In genomic region chr6:29977425-29977727, GRCh38 we compare ENCODE assay signal across 8 cellular contexts. TPM values are rescaled to one million over a fixed set of nuclear protein-coding genes. Genes with fewer than 3 reads are reported as not detected.
DNase-seq lines count a peak whose midpoint lies in the region; ATAC-seq and TF ChIP-seq lines count a peak whose summit lies in the region.

No MANE protein-coding gene starts in this region.

- peaks cover 9% of the 10 kb centered on the region for H3K36me3 Mint-ChIP-seq in endothelial cell (ENCODE audit: low read depth, unreplicated experiment)

- peaks cover 8% of the 10 kb centered on the region for H3K27me3 Mint-ChIP-seq in endothelial cell (ENCODE audit: unreplicated experiment)

- peak overlapping the region; percentile 61 for H2AFZ ChIP-seq in neural cell (ENCODE audit: low read depth, low read length)

- no peaks in the 10 kb centered on the region for H3K9me3 ChIP-seq in BE2C
- no peaks in the 10 kb centered on the region for H3K9me3 ChIP-seq in Peyer's patch
- no peaks in the 10 kb centered on the region for H3K9me3 ChIP-seq in neural cell (ENCODE audit: low read length)

- no peak for DNase-seq in BE2C
- DNase-seq in Peyer's patch = no peak
- no peak for DNase-seq in endothelial cell (ENCODE audit: low spot score)
- DNase-seq in SIG-M5 treated with dmso at 0.1 percent for 504 hours (lab: John Stamatoyannopoulos, UW; ENCODE audit: unreplicated experiment) = no peak
- DNase-seq in H4 (ENCODE audit: low spot score) = no peak
- no peak for DNase-seq in GM13976 (ENCODE audit: low spot score)

- TF ChIP-seq RAD21 in neural cell (conservative IDR thresholded peaks at IDR 0.05) = no peak

- peaks cover 31% of the 10 kb centered on the region for H3K4me1 Mint-ChIP-seq in endothelial cell (ENCODE audit: unreplicated experiment)

- ATAC-seq in HG03159 (IDR thresholded peaks at IDR 0.05; ENCODE audit: unreplicated experiment) = no peak

- H3K4me3 ChIP-seq in BE2C (ENCODE audit: low read depth, low read length) (peak overlapping the region; percentile 70), Peyer's patch (peak overlapping the region; percentile 43 to 59 (median 48)), neural cell (ENCODE audit: low read length) (peak overlapping the region; percentile 71)

- H3K4me1 ChIP-seq in BE2C = no peaks in the 10 kb centered on the region
- H3K4me1 ChIP-seq in Peyer's patch = peaks cover 0 to 19% (median 3%) of the 10 kb centered on the region in 4 donors

- H3K4me3 Mint-ChIP-seq in endothelial cell (ENCODE audit: unreplicated experiment) = peak overlapping the region; percentile 86

- TF ChIP-seq EP300 in neural cell (conservative IDR thresholded peaks at IDR 0.05; ENCODE audit: poor library complexity, severe bottlenecking) = no peak

- H3K4me2 ChIP-seq in neural cell (ENCODE audit: low read length) = peak overlapping the region; percentile 76

- TF ChIP-seq CTCF in BE2C (IDR thresholded peaks at IDR 0.05; ENCODE audit: low read depth, low read length) (no peak), Peyer's patch (IDR thresholded peaks at IDR 0.05) (no peak), endothelial cell (IDR thresholded peaks at IDR 0.05; ENCODE audit: unreplicated experiment) (no peak), neural cell (IDR thresholded peaks at IDR 0.05; ENCODE audit: poor library complexity, severe bottlenecking) (no peak), GM13976 (IDR thresholded peaks at IDR 0.05; ENCODE audit: borderline replicate concordance, control extremely low read depth, extremely low read depth, insufficient read depth, missing control alignments) (no peak)

- peak overlapping the region; percentile 63 to 97 (median 81) for H3K27ac ChIP-seq in Peyer's patch
- peak overlapping the region; percentile 52 for H3K27ac ChIP-seq in neural cell (ENCODE audit: low read length)

- no peaks in the 10 kb centered on the region for H4K20me1 ChIP-seq in neural cell (ENCODE audit: insufficient read depth)

- H3K36me3 ChIP-seq in BE2C = no peaks in the 10 kb centered on the region
- no peaks in the 10 kb centered on the region for H3K36me3 ChIP-seq in Peyer's patch
- H3K36me3 ChIP-seq in neural cell (ENCODE audit: insufficient read depth, low read length) = no peaks in the 10 kb centered on the region

- no peak for TF ChIP-seq POLR2A in Peyer's patch (IDR thresholded peaks at IDR 0.05)

- H3K9me3 Mint-ChIP-seq in endothelial cell (ENCODE audit: unreplicated experiment) = no peaks in the 10 kb centered on the region

- no peaks in the 10 kb centered on the region for H3K79me2 ChIP-seq in neural cell (replicated peaks; ENCODE audit: insufficient read depth, low read length)

- no peaks in the 10 kb centered on the region for H3F3A ChIP-seq in neural cell (ENCODE audit: insufficient read depth, low read length, poor library complexity, severe bottlenecking)

- H3K9me2 ChIP-seq in neural cell (ENCODE audit: insufficient read depth, low read length) = no peaks in the 10 kb centered on the region

- H3K27ac Mint-ChIP-seq in endothelial cell (ENCODE audit: unreplicated experiment) = no peak overlapping the region

- H3K9ac ChIP-seq in neural cell (ENCODE audit: low read length) = peak overlapping the region; percentile 72

- in situ Hi-C loops in GM13976 (cut with MboI; ENCODE audit: low sequenced_read_pairs, unreplicated experiment) = no loop called here

- no peaks in the 10 kb centered on the region for H3K27me3 ChIP-seq in BE2C
- no peaks in the 10 kb centered on the region for H3K27me3 ChIP-seq in Peyer's patch
- H3K27me3 ChIP-seq in neural cell (ENCODE audit: insufficient read depth, low read depth, low read length) = peaks cover 46% of the 10 kb centered on the region

TF ChIP-seq in neural cell, 6 proteins besides CTCF, POLR2A, EP300 and RAD21:
- TF ChIP-seq POLR2AphosphoS5 (IDR thresholded peaks at IDR 0.05) = no peak
- no peak for TF ChIP-seq MXI1 (conservative IDR thresholded peaks at IDR 0.05; ENCODE audit: poor library complexity, severe bottlenecking)
- TF ChIP-seq REST (IDR thresholded peaks at IDR 0.05; ENCODE audit: borderline replicate concordance) = no peak
- no peak for TF ChIP-seq TAF1 (IDR thresholded peaks at IDR 0.05; ENCODE audit: low read depth)
- TF ChIP-seq SMC3 (conservative IDR thresholded peaks at IDR 0.05; ENCODE audit: poor library complexity) = no peak
- TF ChIP-seq EZH2 (IDR thresholded peaks at IDR 0.05; ENCODE audit: borderline replicate concordance, insufficient read depth, low read length, poor library complexity, severe bottlenecking) = no peak
TF ChIP-seq in neural cell: peak in this region for 0.

RNA-seq across cellular contexts. Expression of gene HLA-A, which starts 35.0 kb away (rescaled TPM):
- polyA plus RNA-seq in BE2C (2012; ENCODE audit: insufficient read depth, insufficient read length, low read depth) = 840 TPM
- total RNA-seq in Peyer's patch = 1,000 to 10,000 TPM in 3 of 4 donors, 100 to 1,000 TPM in 1; 296 to 1,668 (median 1,428) TPM
- total RNA-seq in endothelial cell (ENCODE audit: unreplicated experiment) = 167 TPM
- 47.6 and 58.7 TPM in 2 replicates for polyA plus RNA-seq in neural cell
- 19.7 and 25.8 TPM in 2 replicates for polyA minus RNA-seq in neural cell
- 610 and 721 TPM in 2 replicates for total RNA-seq in H4 (2014; rRNA removed; shearing (Covaris generic))
